ENCODE assay signal across 20 cellular contexts in the genomic region with DNA sequence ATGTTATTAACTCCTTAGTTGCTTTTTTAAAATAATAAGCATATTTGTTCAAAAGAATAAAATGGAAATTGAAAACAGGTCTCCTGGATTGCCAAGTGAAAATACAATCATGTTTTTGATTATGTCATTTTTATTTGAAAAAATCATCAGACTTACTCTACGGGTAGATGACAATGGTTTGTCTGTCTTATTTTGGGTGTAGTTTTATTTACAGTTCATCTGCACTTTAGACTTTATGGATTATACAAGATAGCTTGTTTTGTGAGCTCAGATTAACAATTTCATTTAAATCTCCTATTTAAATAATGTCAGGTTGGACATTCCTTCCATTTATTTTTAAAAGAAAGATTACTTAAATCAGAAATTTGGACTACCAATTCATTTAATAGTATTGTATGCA. TPM values are rescaled to one million over a fixed set of nuclear protein-coding genes. Genes with fewer than 3 reads are reported as not detected.
DNase-seq lines count a peak whose midpoint lies in the region; ATAC-seq, FAIRE-seq and TF ChIP-seq lines count a peak whose summit lies in the region.
"Had no signal": no experiment of that assay in that cellular context is flagged by ENCODE, and none has a peak within 500 bp of the region (broad histone marks: within the 10 kb centered on the region; RNA-seq: fewer than 3 reads in every experiment).

No MANE protein-coding gene starts in this region.

- CTCF ChIA-PET in HepG2 (lab: Yijun Ruan, JAX; ENCODE audit: low intra/inter-chr PET ratio, low total read pairs) = no interaction called here
- CTCF ChIA-PET in activated naive CD4-positive, alpha-beta T cell treated with anti-CD3 and anti-CD28 coated beads, Interleukin-2, amount 10 ng/mL, durations not matched to agents 7 days and 5 days (lab: Charles Lee) = no interaction called here

- no peaks in the 10 kb centered on the region for H3K9me3 ChIP-seq in HepG2 (ENCODE audit: low read length)
- H3K9me3 ChIP-seq in colonic mucosa = no peaks in the 10 kb centered on the region
- H3K9me3 ChIP-seq: BLaER1 had no signal

- H3K36me3 Mint-ChIP-seq in activated naive CD4-positive, alpha-beta T cell treated with anti-CD3 and anti-CD28 coated beads, Interleukin-2, amount 10 ng/mL, durations not matched to agents 7 days and 5 days = peaks cover 21% of the 10 kb centered on the region

- TF ChIP-seq RAD21 in HepG2 (CRISPR knock-in tag; IDR thresholded peaks at IDR 0.05) = no peak

- H3K36me3 ChIP-seq in HepG2 (replicated peaks in 1 of 2; ENCODE audit: control insufficient read depth in 1 of 2, insufficient read depth in 2 of 2, low read length in 2 of 2) (peaks cover 0 to 2% of the 10 kb centered on the region in 2 experiments; a peak in 2 of 5 replicates), colonic mucosa (no peaks in the 10 kb centered on the region)

- no peaks in the 10 kb centered on the region for H3K9me3 Mint-ChIP-seq in activated naive CD4-positive, alpha-beta T cell treated with anti-CD3 and anti-CD28 coated beads, Interleukin-2, amount 10 ng/mL, durations not matched to agents 7 days and 5 days
- H3K9me3 Mint-ChIP-seq: CD14-positive monocyte; CD4-positive, alpha-beta memory T cell; H9 had no signal

- POLR2A ChIA-PET in HepG2 (lab: Yijun Ruan, JAX) = interaction anchor here (0.6 to 1.0 kb wide), 2 partner anchors 13 to 15 kb away, joined by 3 to 4 read pairs; a partner anchor contains a TSS

- FAIRE-seq in D721Med (lab: Jason Lieb, UNC) (peak; percentile 61), frontal cortex (lab: Jason Lieb, UNC) (peak; percentile 13), HepG2 (lab: Jason Lieb, UNC) (peak; percentile 46)
- FAIRE-seq: GM12891, H1 had no signal

- H3K4me3 ChIP-seq in HepG2 (replicated peaks in 1 of 3; ENCODE audit: insufficient read depth in 1 of 3, low read depth in 2 of 3, low read length in 3 of 3) (no peak overlapping the region), colonic mucosa (no peak overlapping the region)
- H3K4me3 ChIP-seq: BLaER1 had no signal

- H3K4me2 ChIP-seq in HepG2 (ENCODE audit: low read depth, low read length) = no peak overlapping the region
- H3K4me2 ChIP-seq: BLaER1 had no signal

- H3K27ac ChIP-seq in HepG2 (ENCODE audit: extremely low read length, insufficient read depth, low read length) = no peak overlapping the region
- no peak overlapping the region for H3K27ac ChIP-seq in colonic mucosa
- H3K27ac ChIP-seq: BLaER1 had no signal

- WGBS in HepG2 (ENCODE audit: low lambda C conversion rate) = 17% methylated on average over 1 of the region's 1 CpG

- in situ Hi-C loops in HepG2 (cut with HindIII; ENCODE audit: extremely low pct_ligation_motif_present, low pct_unique_long_range_greater_than_20kb) = no loop called here

- intact Hi-C loops in HepG2 (cut with micrococcal nuclease; ENCODE audit: unreplicated experiment) (no loop called here), colonic mucosa (cut with DNase I) (no loop called here)

- no peak for TF ChIP-seq CTCF in D721Med (IDR thresholded peaks at IDR 0.05; ENCODE audit: insufficient read depth, missing control alignments)
- TF ChIP-seq CTCF in HepG2 (CRISPR knock-in tag; IDR thresholded peaks at IDR 0.05) = no peak
- no peak for TF ChIP-seq CTCF in colonic mucosa (IDR thresholded peaks at IDR 0.05)

- H3K27ac Mint-ChIP-seq in activated naive CD4-positive, alpha-beta T cell treated with anti-CD3 and anti-CD28 coated beads, Interleukin-2, amount 10 ng/mL, durations not matched to agents 7 days and 5 days = no peak overlapping the region
- H3K27ac Mint-ChIP-seq: CD14-positive monocyte; CD4-positive, alpha-beta memory T cell; H9 had no signal

- H4K20me1 ChIP-seq in HepG2 (ENCODE audit: insufficient read depth, low read length) = no peaks in the 10 kb centered on the region
- H4K20me1 ChIP-seq: BLaER1 had no signal

- TF ChIP-seq EP300 in HepG2 (IDR thresholded peaks at IDR 0.05; ENCODE audit: low read depth in 2 of 2, low read length in 2 of 2) (no peak), HepG2 (CRISPR knock-in tag; IDR thresholded peaks at IDR 0.05; ENCODE audit: borderline replicate concordance) (no peak)

- BruUV-seq in HepG2 (replicated peaks; lab: Mats Ljungman, UMichigan) = no TSS peak

- no peak overlapping the region for H2AFZ ChIP-seq in HepG2 (ENCODE audit: low read length)

- H3K4me1 ChIP-seq in HepG2 (ENCODE audit: insufficient read depth, low read length) (peaks cover 21% of the 10 kb centered on the region), colonic mucosa (no peaks in the 10 kb centered on the region)
- H3K4me1 ChIP-seq: BLaER1 had no signal

- ATAC-seq in HepG2 = no peak
- no peak for ATAC-seq in HG02973 (IDR thresholded peaks at IDR 0.05; ENCODE audit: unreplicated experiment)
- ATAC-seq in HG02852 (IDR thresholded peaks at IDR 0.05; ENCODE audit: unreplicated experiment) = no peak

- no peaks in the 10 kb centered on the region for H3K79me2 ChIP-seq in HepG2 (ENCODE audit: insufficient read depth, low read length)

- no peak for DNase-seq in D721Med (ENCODE audit: insufficient read length, low spot score)
- no peak for DNase-seq in frontal cortex (ENCODE audit: low spot score in 2 of 2)
- peak; percentile 51 for DNase-seq in HepG2 (ENCODE audit: low spot score)
- no peak for DNase-seq in activated naive CD4-positive, alpha-beta T cell treated with anti-CD3 and anti-CD28 coated beads, Interleukin-2, amount 10 ng/mL, durations not matched to agents 7 days and 5 days
- DNase-seq in colonic mucosa = no peak
- DNase-seq: Calu3; CD4-positive, alpha-beta memory T cell; DMS 273 treated with DMSO at 0.1 percent for 48 hours; DMS53; DND-41; EL; H9; Kasumi-1; KG1 had no signal

- H3K9ac ChIP-seq in HepG2 (ENCODE audit: insufficient read depth, low read depth, low read length) (no peak overlapping the region), colonic mucosa (ENCODE audit: low read depth in 2 of 2, low read length in 2 of 2) (no peak overlapping the region)
- H3K9ac ChIP-seq: BLaER1 had no signal

- H3K4me3 Mint-ChIP-seq in activated naive CD4-positive, alpha-beta T cell treated with anti-CD3 and anti-CD28 coated beads, Interleukin-2, amount 10 ng/mL, durations not matched to agents 7 days and 5 days = no peak overlapping the region
- H3K4me3 Mint-ChIP-seq: CD14-positive monocyte; CD4-positive, alpha-beta memory T cell; H9 had no signal

- H3K4me1 Mint-ChIP-seq in activated naive CD4-positive, alpha-beta T cell treated with anti-CD3 and anti-CD28 coated beads, Interleukin-2, amount 10 ng/mL, durations not matched to agents 7 days and 5 days = no peaks in the 10 kb centered on the region
- H3K4me1 Mint-ChIP-seq: CD14-positive monocyte had no signal

- no peak for TF ChIP-seq POLR2A in HepG2 (IDR thresholded peaks at IDR 0.05; ENCODE audit: insufficient read depth in 1 of 2, low read depth in 2 of 2, low read length in 2 of 2)

- H3K27me3 ChIP-seq in HepG2 (ENCODE audit: control insufficient read depth in 1 of 2, insufficient read depth in 2 of 2, low read length in 2 of 2) = no peaks in the 10 kb centered on the region
- H3K27me3 ChIP-seq in colonic mucosa = no peaks in the 10 kb centered on the region
- H3K27me3 ChIP-seq: BLaER1 had no signal

- no peaks in the 10 kb centered on the region for H3K27me3 Mint-ChIP-seq in activated naive CD4-positive, alpha-beta T cell treated with anti-CD3 and anti-CD28 coated beads, Interleukin-2, amount 10 ng/mL, durations not matched to agents 7 days and 5 days
- H3K27me3 Mint-ChIP-seq: CD4-positive, alpha-beta memory T cell had no signal

TF ChIP-seq in HepG2, 621 proteins besides CTCF, POLR2A, EP300 and RAD21 (continues in another document):
- TF ChIP-seq, protein P1, sequence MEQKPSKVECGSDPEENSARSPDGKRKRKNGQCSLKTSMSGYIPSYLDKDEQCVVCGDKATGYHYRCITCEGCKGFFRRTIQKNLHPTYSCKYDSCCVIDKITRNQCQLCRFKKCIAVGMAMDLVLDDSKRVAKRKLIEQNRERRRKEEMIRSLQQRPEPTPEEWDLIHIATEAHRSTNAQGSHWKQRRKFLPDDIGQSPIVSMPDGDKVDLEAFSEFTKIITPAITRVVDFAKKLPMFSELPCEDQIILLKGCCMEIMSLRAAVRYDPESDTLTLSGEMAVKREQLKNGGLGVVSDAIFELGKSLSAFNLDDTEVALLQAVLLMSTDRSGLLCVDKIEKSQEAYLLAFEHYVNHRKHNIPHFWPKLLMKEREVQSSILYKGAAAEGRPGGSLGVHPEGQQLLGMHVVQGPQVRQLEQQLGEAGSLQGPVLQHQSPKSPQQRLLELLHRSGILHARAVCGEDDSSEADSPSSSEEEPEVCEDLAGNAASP (CRISPR knock-in tag; IDR thresholded peaks at IDR 0.05; ENCODE audit: borderline replicate concordance) = no peak
- TF ChIP-seq ZNF253 (CRISPR knock-in tag; IDR thresholded peaks at IDR 0.05; ENCODE audit: borderline replicate concordance) = no peak
- TF ChIP-seq YEATS4 (CRISPR knock-in tag; IDR thresholded peaks at IDR 0.05; ENCODE audit: borderline replicate concordance) = no peak
- TF ChIP-seq ZNF260 (CRISPR knock-in tag; IDR thresholded peaks at IDR 0.05; ENCODE audit: borderline replicate concordance, low read depth) = no peak

RNA-seq across cellular contexts. Expression of a gene that starts 14.8 kb away (rescaled TPM):
- total RNA-seq in frontal cortex (17.9 TPM), HepG2 (2016; rRNA removed; fragmentation: Illumina TruSeq; extraction: Trizol) (4.8 and 9.3 TPM in 2 replicates), colonic mucosa (10 to 100 TPM; 21.1 to 21.5 TPM)
- total RNA-seq in HepG2 (2016; cell fraction: cytosol; rRNA removed; fragmentation: Illumina TruSeq; extraction: Trizol; ENCODE audit: low read depth) = 5.9 and 8.4 TPM in 2 replicates
- 4.5 and 9.3 TPM in 2 replicates for total RNA-seq in HepG2 (2016; cell fraction: insoluble cytoplasmic fraction; rRNA removed; fragmentation: Illumina TruSeq; extraction: Trizol)
- 4.9 and 5.4 TPM in 2 replicates for total RNA-seq in HepG2 (2016; cell fraction: membrane; rRNA removed; fragmentation: Illumina TruSeq; extraction: Trizol)
- 21.1 and 23.8 TPM in 2 replicates for total RNA-seq in HepG2 (2016; cell fraction: nucleus; rRNA removed; fragmentation: Illumina TruSeq; extraction: Trizol)
- polyA plus RNA-seq in HepG2 (2011; rRNA removed) = 6.4 and 7.7 TPM in 2 replicates
- polyA plus RNA-seq in HepG2 (2011; cell fraction: cytosol; rRNA removed) = 3.7 and 4.0 TPM in 2 replicates
- polyA plus RNA-seq in HepG2 (2011; cell fraction: nucleus; rRNA removed) = 10.9 and 12.3 TPM in 2 replicates
- 6.4 and 7.3 TPM in 2 replicates for polyA plus RNA-seq in HepG2 (2012)
- 0.45 and 0.50 TPM in 2 replicates for polyA plus RNA-seq in HepG2 (2016; cell fraction: cytosol; fragmentation: Illumina TruSeq; extraction: Trizol; ENCODE audit: low read depth)
- 3.0 and 3.8 TPM in 2 replicates for polyA plus RNA-seq in HepG2 (2016; cell fraction: insoluble cytoplasmic fraction; fragmentation: Illumina TruSeq; extraction: Trizol; ENCODE audit: low read depth)
- 1.4 and 1.7 TPM in 2 replicates for polyA plus RNA-seq in HepG2 (2016; cell fraction: membrane; fragmentation: Illumina TruSeq; extraction: Trizol; ENCODE audit: low read depth)
- polyA plus RNA-seq in HepG2 (2016; cell fraction: nucleus; fragmentation: Illumina TruSeq; extraction: Trizol; ENCODE audit: insufficient read depth, low read depth) = 16.9 and 17.4 TPM in 2 replicates
- polyA minus RNA-seq in HepG2 (2011; rRNA and poly(A)+ RNA removed; ENCODE audit: low replicate concordance) = 14.5 and 28.6 TPM in 2 replicates
- polyA minus RNA-seq in HepG2 (2011; cell fraction: cytosol; rRNA and poly(A)+ RNA removed) = 6.8 and 8.1 TPM in 2 replicates
- polyA minus RNA-seq in HepG2 (2011; cell fraction: nucleus; rRNA and poly(A)+ RNA removed) = 55.3 and 63.6 TPM in 2 replicates
